ENCODE assay signal across 10 cellular contexts in the genomic region with DNA sequence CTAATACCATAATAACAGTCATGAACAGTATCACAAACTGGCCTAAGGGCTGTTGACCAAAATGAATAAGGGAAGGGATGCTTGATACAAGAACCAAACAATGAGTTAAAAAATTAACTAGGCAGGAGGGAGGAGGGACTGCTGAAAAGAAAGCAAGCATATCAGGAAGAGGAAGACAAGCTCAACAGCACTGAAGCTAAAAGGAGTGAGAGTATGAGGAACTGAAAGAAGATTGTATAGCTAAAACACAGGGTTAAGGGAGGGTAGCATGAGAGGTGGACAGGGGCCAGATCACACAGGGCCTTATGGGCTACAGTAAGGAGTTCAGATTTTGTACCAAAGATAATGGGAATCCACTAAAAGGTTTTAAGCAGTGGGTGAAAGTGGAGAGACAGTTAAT. TPM values are rescaled to one million over a fixed set of nuclear protein-coding genes. Genes with fewer than 3 reads are reported as not detected.
DNase-seq lines count a peak whose midpoint lies in the region; ATAC-seq and TF ChIP-seq lines count a peak whose summit lies in the region.
"Had no signal": no experiment of that assay in that cellular context is flagged by ENCODE, and none has a peak within 500 bp of the region (broad histone marks: within the 10 kb centered on the region; RNA-seq: fewer than 3 reads in every experiment).

No MANE protein-coding gene starts in this region.

- DNase-seq in Right ventricle myocardium superior (no peak), cardiac septum (ENCODE audit: low spot score) (no peak), NB4 (ENCODE audit: low read depth) (peak; percentile 42), WERI-Rb-1 (no peak), T-helper 2 cell (no peak)
- DNase-seq in CD4-positive, alpha-beta memory T cell = no peak

- H3K36me3 Mint-ChIP-seq in stimulated activated memory B cell treated with anti-CD40 and anti-IgM and Interleukin-4, amounts not matched to agents 10 μg/mL and 1 μg/mL and 100 μg/mL, for 72 hours = no peaks in the 10 kb centered on the region
- H3K36me3 Mint-ChIP-seq in CD4-positive, alpha-beta memory T cell = no peaks in the 10 kb centered on the region

- CTCF ChIA-PET in CD4-positive, alpha-beta memory T cell (lab: Charles Lee; ENCODE audit: partially characterized antibody) = no interaction called here

- intact Hi-C loops in Right ventricle myocardium superior (cut with DNase I) (no loop called here), cardiac septum (cut with DNase I) (no loop called here)
- intact Hi-C loops in CD4-positive, alpha-beta memory T cell (cut with micrococcal nuclease) = no loop called here

- POLR2A ChIA-PET in CD4-positive, alpha-beta memory T cell (lab: Charles Lee; ENCODE audit: partially characterized antibody) = no interaction called here

- no peaks in the 10 kb centered on the region for H3K4me1 ChIP-seq in CD4-positive, alpha-beta memory T cell (ENCODE audit: insufficient read depth, low read length)

- TF ChIP-seq POLR2A in NB4 (IDR thresholded peaks at IDR 0.05; ENCODE audit: extremely low read depth, insufficient read length) = no peak

- H3K27ac ChIP-seq in CD4-positive, alpha-beta memory T cell (ENCODE audit: low read depth, low read length) = no peak overlapping the region
- no peak overlapping the region for H3K27ac ChIP-seq in WERI-Rb-1

- H3K4me3 Mint-ChIP-seq in stimulated activated memory B cell treated with anti-CD40 and anti-IgM and Interleukin-4, amounts not matched to agents 10 μg/mL and 1 μg/mL and 100 μg/mL, for 72 hours = peak overlapping the region; percentile 8
- H3K4me3 Mint-ChIP-seq in CD4-positive, alpha-beta memory T cell = no peak overlapping the region

- H3K4me3 ChIP-seq in NB4 (ENCODE audit: low read depth, low read length) (no peak overlapping the region), WERI-Rb-1 (ENCODE audit: low read depth, low read length) (no peak overlapping the region)
- H3K4me3 ChIP-seq in CD4-positive, alpha-beta memory T cell (ENCODE audit: low read length in 2 of 2) = no peak overlapping the region

- H3K27me3 Mint-ChIP-seq in stimulated activated memory B cell treated with anti-CD40 and anti-IgM and Interleukin-4, amounts not matched to agents 10 μg/mL and 1 μg/mL and 100 μg/mL, for 72 hours = no peaks in the 10 kb centered on the region
- peaks cover 13 to 14% of the 10 kb centered on the region in 2 donors for H3K27me3 Mint-ChIP-seq in CD4-positive, alpha-beta memory T cell

- H3K4me1 Mint-ChIP-seq in stimulated activated memory B cell treated with anti-CD40 and anti-IgM and Interleukin-4, amounts not matched to agents 10 μg/mL and 1 μg/mL and 100 μg/mL, for 72 hours = peaks cover 19% of the 10 kb centered on the region
- no peaks in the 10 kb centered on the region for H3K4me1 Mint-ChIP-seq in CD4-positive, alpha-beta memory T cell

- H3K9me3 Mint-ChIP-seq in stimulated activated memory B cell treated with anti-CD40 and anti-IgM and Interleukin-4, amounts not matched to agents 10 μg/mL and 1 μg/mL and 100 μg/mL, for 72 hours = peaks cover 3% of the 10 kb centered on the region
- H3K9me3 Mint-ChIP-seq in CD4-positive, alpha-beta memory T cell = no peaks in the 10 kb centered on the region

- no peaks in the 10 kb centered on the region for H3K36me3 ChIP-seq in CD4-positive, alpha-beta memory T cell (ENCODE audit: insufficient read depth, low read length)
- H3K36me3 ChIP-seq in WERI-Rb-1 = no peaks in the 10 kb centered on the region

- peak overlapping the region; percentile 89 for H3K27ac Mint-ChIP-seq in stimulated activated memory B cell treated with anti-CD40 and anti-IgM and Interleukin-4, amounts not matched to agents 10 μg/mL and 1 μg/mL and 100 μg/mL, for 72 hours
- no peak overlapping the region for H3K27ac Mint-ChIP-seq in CD4-positive, alpha-beta memory T cell

- no peaks in the 10 kb centered on the region for H3K27me3 ChIP-seq in CD4-positive, alpha-beta memory T cell (ENCODE audit: insufficient read depth, low read length)
- H3K27me3 ChIP-seq in WERI-Rb-1 (ENCODE audit: insufficient read depth, low read depth, severe bottlenecking) = no peaks in the 10 kb centered on the region

- no peak for TF ChIP-seq CTCF in NB4 (IDR thresholded peaks at IDR 0.05; ENCODE audit: low read depth, low read length)
- TF ChIP-seq CTCF in WERI-Rb-1 (IDR thresholded peaks at IDR 0.05; ENCODE audit: low read depth, low read length) = no peak

- ATAC-seq in Right ventricle myocardium superior (ENCODE audit: poor library complexity) (peak; percentile 59), HG02870 (IDR thresholded peaks at IDR 0.05; ENCODE audit: unreplicated experiment) (peak; percentile 98)
- ATAC-seq in stimulated activated memory B cell treated with anti-CD40 and anti-IgM and Interleukin-4, amounts not matched to agents 10 μg/mL and 1 μg/mL and 100 μg/mL, for 72 hours = peak; percentile 96

- H3K9me3 ChIP-seq in CD4-positive, alpha-beta memory T cell (ENCODE audit: control insufficient read depth in 1 of 2, low read length in 2 of 2) = no peaks in the 10 kb centered on the region
- H3K9me3 ChIP-seq in WERI-Rb-1 (ENCODE audit: severe bottlenecking) = no peaks in the 10 kb centered on the region

RNA-seq across cellular contexts. Expression of a gene that starts 34.1 kb away (rescaled TPM):
- 437 TPM for total RNA-seq in Right ventricle myocardium superior
- total RNA-seq in cardiac septum = 806 TPM
- total RNA-seq in CD4-positive, alpha-beta memory T cell = 1 to 10 TPM; 2.5 to 2.9 TPM
- polyA plus RNA-seq in CD4-positive, alpha-beta memory T cell = not detected

RNA-seq across cellular contexts. Expression of a gene that starts 36.9 kb away (rescaled TPM):
- total RNA-seq in Right ventricle myocardium superior = not detected
- not detected for total RNA-seq in cardiac septum
- not detected for total RNA-seq in CD4-positive, alpha-beta memory T cell
- polyA plus RNA-seq in CD4-positive, alpha-beta memory T cell = not detected
- total RNA-seq: H1, NCI-H460 had no signal
- polyA plus RNA-seq: H1 had no signal

RNA-seq across cellular contexts. Expression of a gene that starts 42.2 kb away (rescaled TPM):
- total RNA-seq in Right ventricle myocardium superior = 119 TPM
- total RNA-seq in cardiac septum = 97.7 TPM
- total RNA-seq in CD4-positive, alpha-beta memory T cell = 10 to 100 TPM; 80.3 to 87.0 TPM
- polyA plus RNA-seq in CD4-positive, alpha-beta memory T cell = 10 to 100 TPM; 75.1 to 87.1 TPM

RNA-seq across cellular contexts. Expression of a gene that starts 46.6 kb away (rescaled TPM):
- total RNA-seq in Right ventricle myocardium superior (10.1 TPM), cardiac septum (26.3 TPM)
- 10 to 100 TPM; 29.9 to 32.5 TPM for total RNA-seq in CD4-positive, alpha-beta memory T cell
- 1 to 10 TPM; 1.4 to 1.8 TPM for polyA plus RNA-seq in CD4-positive, alpha-beta memory T cell

RNA-seq across cellular contexts. Expression of a gene that starts 55.2 kb away (rescaled TPM):
- total RNA-seq in Right ventricle myocardium superior = 723 TPM
- total RNA-seq in cardiac septum = 914 TPM
- total RNA-seq in CD4-positive, alpha-beta memory T cell = 10 to 100 TPM; 76.4 to 79.7 TPM
- 100 to 1,000 TPM; 191 to 349 TPM for polyA plus RNA-seq in CD4-positive, alpha-beta memory T cell

Comparison
In these comparisons a context has a peak if more than half of its experiments do, and no peak if none do; other contexts are left out.
1. RNA of a gene that starts 34.1 kb away (total RNA-seq): 806 TPM in cardiac septum (single experiment) and 437 TPM in Right ventricle myocardium superior (single experiment); 2.5 to 2.9 TPM in CD4-positive, alpha-beta memory T cell; every median in the first group is over 100 times any median in the second.
2. Peak in every context shown above with its lines, with median percentiles within 50 percentile points of each other: ATAC-seq.